In the genomic region with DNA sequence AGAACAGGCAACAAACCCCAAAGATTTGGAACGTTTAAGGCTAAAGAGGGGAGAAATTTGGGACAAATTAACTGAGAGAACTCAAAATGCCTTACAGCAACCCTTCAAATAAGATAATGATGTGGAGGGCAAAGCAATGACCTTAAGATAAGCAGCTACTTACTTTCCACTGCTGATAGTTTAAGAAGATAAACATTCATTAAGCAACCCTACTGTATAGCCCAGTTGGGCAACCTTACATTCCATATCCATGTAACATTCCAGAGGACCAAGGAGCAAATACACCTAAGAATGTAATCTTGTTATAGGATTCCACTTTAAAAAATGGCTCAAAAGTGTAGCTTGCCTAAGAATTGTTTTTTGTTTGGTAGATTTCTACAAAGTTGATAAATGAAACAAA, we compare ENCODE assay signal across 17 cellular contexts. TPM values are rescaled to one million over a fixed set of nuclear protein-coding genes. Genes with fewer than 3 reads are reported as not detected.
DNase-seq lines count a peak whose midpoint lies in the region; ATAC-seq, FAIRE-seq and TF ChIP-seq lines count a peak whose summit lies in the region.
"Had no signal": no experiment of that assay in that cellular context is flagged by ENCODE, and none has a peak within 500 bp of the region (broad histone marks: within the 10 kb centered on the region; RNA-seq: fewer than 3 reads in every experiment).

No MANE protein-coding gene starts in this region.

- H3K27ac Mint-ChIP-seq in GM23338: 0 out of 2 replicates have a peak overlapping the region, but pooled peaks have one; percentile 4
- H3K27ac Mint-ChIP-seq: activated CD4-positive, alpha-beta memory T cell treated with anti-CD3 and anti-CD28 coated beads for 36 hours; B cell had no signal

- H3K27ac ChIP-seq in GM23338 (ENCODE audit: low read depth) (peak overlapping the region; percentile 35; the same call in 1 of the 2 replicates), SK-N-MC (0 out of 2 replicates have a peak overlapping the region, but pooled peaks have one; percentile 8), endothelial cell of umbilical vein (ENCODE audit: insufficient read depth, low read depth, low read length) (no peak overlapping the region), trophoblast cell (ENCODE audit: low read depth, low read length) (peak overlapping the region; percentile 48), coronary artery (no peak overlapping the region)
- H3K27ac ChIP-seq: Peyer's patch had no signal

- no peak overlapping the region for H4K91ac ChIP-seq in trophoblast cell (ENCODE audit: low read depth, low read length)

- H3K9me2 ChIP-seq in GM23338 (ENCODE audit: insufficient read depth): no peaks in the 10 kb centered on the region

- H3K18ac ChIP-seq in trophoblast cell (ENCODE audit: low read length): no peak overlapping the region

- H2BK120ac ChIP-seq in trophoblast cell (ENCODE audit: insufficient read depth, low read length, poor library complexity): no peak overlapping the region

- FAIRE-seq in endothelial cell of umbilical vein (lab: Jason Lieb, UNC): peak; percentile 21
- FAIRE-seq: GM19239 had no signal

- H2AK5ac ChIP-seq in trophoblast cell (ENCODE audit: low read length): no peak overlapping the region

- CTCF ChIA-PET in endothelial cell of umbilical vein (lab: Charles Lee): no interaction called here

- TF ChIP-seq CTCF in GM23338 (conservative IDR thresholded peaks at IDR 0.05; ENCODE audit: low read depth in 2 of 2): no peak
- no peak for TF ChIP-seq CTCF in endothelial cell of umbilical vein (IDR thresholded peaks at IDR 0.05; ENCODE audit: extremely low read depth in 1 of 2, insufficient read depth in 1 of 2, low read depth in 1 of 2, low read length in 2 of 2)
- no peak for TF ChIP-seq CTCF in coronary artery (IDR thresholded peaks at IDR 0.05)

- H3K79me2 ChIP-seq in GM23338 (replicated peaks; ENCODE audit: insufficient read depth) (peaks cover 100% of the 10 kb centered on the region), endothelial cell of umbilical vein (ENCODE audit: control insufficient read depth, insufficient read depth, low read length) (peaks cover 95% of the 10 kb centered on the region), trophoblast cell (ENCODE audit: control insufficient read depth, insufficient read depth, low read length, poor library complexity) (peaks cover 4% of the 10 kb centered on the region)

- no peak overlapping the region for H3K4ac ChIP-seq in trophoblast cell (ENCODE audit: low read depth, low read length)

- ATAC-seq in GM23338 (no peak), GM18858 (IDR thresholded peaks at IDR 0.05; ENCODE audit: unreplicated experiment) (no peak)
- ATAC-seq: HCT116 had no signal

- POLR2A ChIA-PET in endothelial cell of umbilical vein (lab: Charles Lee): no interaction called here

- no peaks in the 10 kb centered on the region for H3K79me1 ChIP-seq in trophoblast cell (ENCODE audit: low read length)

- H3K9me1 ChIP-seq in endothelial cell of umbilical vein (replicated peaks; ENCODE audit: control insufficient read depth, extremely low read depth, insufficient read depth, low read length): no peaks in the 10 kb centered on the region

- no peaks in the 10 kb centered on the region; the same call in 1 of the 2 replicates for H3K4me1 ChIP-seq in GM23338 (ENCODE audit: insufficient read depth)
- H3K4me1 ChIP-seq in endothelial cell of umbilical vein (ENCODE audit: control insufficient read depth, extremely low read depth, insufficient read depth, low read length): no peaks in the 10 kb centered on the region
- peaks cover 0 to 11% of the 10 kb centered on the region in 2 experiments for H3K4me1 ChIP-seq in trophoblast cell (ENCODE audit: control insufficient read depth in 1 of 2, insufficient read depth in 2 of 2, low read length in 2 of 2)

- H3K9me3 ChIP-seq in SK-N-MC (ENCODE audit: low read depth, low read length): no peaks in the 10 kb centered on the region
- no peaks in the 10 kb centered on the region for H3K9me3 ChIP-seq in endothelial cell of umbilical vein (replicated peaks; ENCODE audit: control insufficient read depth, insufficient read depth, low read length)
- H3K9me3 ChIP-seq in trophoblast cell (ENCODE audit: insufficient read depth, low read depth, low read length): no peaks in the 10 kb centered on the region
- H3K9me3 ChIP-seq: Peyer's patch had no signal

- H2BK5ac ChIP-seq in trophoblast cell (ENCODE audit: low read depth, low read length, poor library complexity): no peak overlapping the region

- no peak overlapping the region for H3K4me3 ChIP-seq in GM23338
- H3K4me3 ChIP-seq in SK-N-MC: no peak overlapping the region
- H3K4me3 ChIP-seq in endothelial cell of umbilical vein (replicated peaks in 1 of 3; ENCODE audit: insufficient read depth in 1 of 3, low read depth in 1 of 3, low read length in 3 of 3): no peak overlapping the region
- no peak overlapping the region for H3K4me3 ChIP-seq in trophoblast cell (ENCODE audit: low read depth, low read length)
- no peak overlapping the region for H3K4me3 ChIP-seq in coronary artery
- H3K4me3 ChIP-seq: lung, Peyer's patch had no signal

- no peak overlapping the region for H4K12ac ChIP-seq in trophoblast cell (ENCODE audit: low read depth, low read length)

- dilution Hi-C loops in endothelial cell of umbilical vein (cut with MboI; ENCODE audit: extremely low pct_ligation_motif_present, low sequenced_read_pairs): no loop called here

- no peaks in the 10 kb centered on the region for H3K36me3 ChIP-seq in GM23338 (ENCODE audit: insufficient read depth)
- peaks cover 56% of the 10 kb centered on the region for H3K36me3 ChIP-seq in SK-N-MC (ENCODE audit: insufficient read depth, low read length)
- H3K36me3 ChIP-seq in endothelial cell of umbilical vein (ENCODE audit: control insufficient read depth in 2 of 2, extremely low read depth in 1 of 2, insufficient read depth in 2 of 2, low read length in 2 of 2): no peaks in the 10 kb centered on the region
- H3K36me3 ChIP-seq in trophoblast cell (ENCODE audit: control insufficient read depth in 1 of 2, insufficient read depth in 2 of 2, low read length in 2 of 2): peaks cover 7% of the 10 kb centered on the region in 2 experiments

- WGBS in trophoblast cell (ENCODE audit: extremely low coverage, insufficient coverage, insufficient read length): no CpG with 5 or more reads among the region's 1 CpG

- H3F3A ChIP-seq in GM23338 (replicated peaks; ENCODE audit: low read depth): no peaks in the 10 kb centered on the region

- intact Hi-C loops in endothelial cell of umbilical vein (cut with micrococcal nuclease): no loop called here

- H3K27me3 Mint-ChIP-seq in GM23338 (ENCODE audit: insufficient read depth, low read depth, poor library complexity): peaks cover 1% of the 10 kb centered on the region
- H3K27me3 Mint-ChIP-seq: activated CD4-positive, alpha-beta memory T cell treated with anti-CD3 and anti-CD28 coated beads for 36 hours; B cell; naive B cell had no signal

- no TSS peak for BruUV-seq in endothelial cell of umbilical vein (replicated peaks; lab: Mats Ljungman, UMichigan)

- H3K4me3 Mint-ChIP-seq in GM23338: no peak overlapping the region
- H3K4me3 Mint-ChIP-seq: activated CD4-positive, alpha-beta memory T cell treated with anti-CD3 and anti-CD28 coated beads for 36 hours; B cell; naive B cell had no signal

- no peak overlapping the region for H2BK12ac ChIP-seq in trophoblast cell (ENCODE audit: low read length)

- H4K20me1 ChIP-seq in GM23338 (replicated peaks; ENCODE audit: insufficient read depth) (peaks cover 80% of the 10 kb centered on the region), endothelial cell of umbilical vein (replicated peaks; ENCODE audit: control insufficient read depth, extremely low read depth, insufficient read depth, low read length) (no peaks in the 10 kb centered on the region)

- no peak overlapping the region for H3K23ac ChIP-seq in trophoblast cell (ENCODE audit: low read length)

- no peak for TF ChIP-seq POLR2A in endothelial cell of umbilical vein (IDR thresholded peaks at IDR 0.05; ENCODE audit: low read depth, low read length)

- peaks cover 25% of the 10 kb centered on the region for H3K4me1 Mint-ChIP-seq in GM23338

- DNase-seq in GM23338 (ENCODE audit: low spot score) (no peak), SK-N-MC (ENCODE audit: low read depth, low spot score) (no peak), endothelial cell of umbilical vein (ENCODE audit: low read depth, low spot score) (no peak), trophoblast cell (peak; percentile 52 to 91), coronary artery (ENCODE audit: low spot score) (no peak), NCI-H187 (lab: John Stamatoyannopoulos, UW) (no peak)
- DNase-seq: activated CD4-positive, alpha-beta memory T cell treated with anti-CD3 and anti-CD28 coated beads for 36 hours; activated T-cell treated with anti-CD3 and anti-CD28 coated beads, Interleukin-2, amount 50 U/mL, for 1 hour; naive B cell; Peyer's patch; stimulated activated CD8-positive, alpha-beta memory T cell treated with anti-CD3 and anti-CD28 coated beads, Interleukin-4, amount 100 ng/mL, for 48 hours had no signal

- H2AFZ ChIP-seq in GM23338 (no peak overlapping the region), endothelial cell of umbilical vein (ENCODE audit: low read depth, low read length) (no peak overlapping the region), trophoblast cell (ENCODE audit: insufficient read depth, low read length, poor library complexity) (no peak overlapping the region)

- H3K9ac ChIP-seq in SK-N-MC (ENCODE audit: insufficient read length) (no peak overlapping the region), endothelial cell of umbilical vein (replicated peaks; ENCODE audit: extremely low read depth, insufficient read depth, low read length) (no peak overlapping the region), trophoblast cell (ENCODE audit: low read length) (no peak overlapping the region)

- no peak overlapping the region for H3K4me2 ChIP-seq in GM23338
- H3K4me2 ChIP-seq in endothelial cell of umbilical vein (ENCODE audit: insufficient read depth, low read length): no peak overlapping the region
- peak overlapping the region; percentile 46 for H3K4me2 ChIP-seq in trophoblast cell (ENCODE audit: low read length)

- H4K8ac ChIP-seq in trophoblast cell (ENCODE audit: low read depth, low read length): no peak overlapping the region

- peaks cover 47% of the 10 kb centered on the region for H3K36me3 Mint-ChIP-seq in GM23338 (ENCODE audit: low read depth)
- H3K36me3 Mint-ChIP-seq: activated naive CD4-positive, alpha-beta T cell treated with anti-CD3 and anti-CD28 coated beads, Interleukin-2, amount 50 U/mL, for 72 hours; naive B cell had no signal

- no peak overlapping the region for H3K14ac ChIP-seq in trophoblast cell (ENCODE audit: low read length)

- H3K27me3 ChIP-seq in GM23338 (ENCODE audit: insufficient read depth) (no peaks in the 10 kb centered on the region), endothelial cell of umbilical vein (ENCODE audit: control insufficient read depth in 2 of 2, insufficient read depth in 2 of 2, low read length in 2 of 2) (no peaks in the 10 kb centered on the region), trophoblast cell (ENCODE audit: insufficient read depth, low read length) (no peaks in the 10 kb centered on the region)
- H3K27me3 ChIP-seq: Peyer's patch had no signal

- no peaks in the 10 kb centered on the region for H3K9me3 Mint-ChIP-seq in GM23338
- H3K9me3 Mint-ChIP-seq: activated CD4-positive, alpha-beta memory T cell treated with anti-CD3 and anti-CD28 coated beads for 36 hours; activated naive CD4-positive, alpha-beta T cell treated with anti-CD3 and anti-CD28 coated beads, Interleukin-2, amount 50 U/mL, for 72 hours; naive B cell had no signal

RNA-seq across cellular contexts. Expression of a gene that starts 14.8 kb away (rescaled TPM):
- 134 and 136 TPM in 2 replicates for total RNA-seq in GM23338 (2014; rRNA removed; shearing (Covaris generic))
- polyA plus RNA-seq in GM23338 (2016; fragmentation: Nextera tagmentation; extraction: Ambion mirVana) (56.7 and 68.9 TPM in 2 replicates), endothelial cell of umbilical vein (27.5 and 32.9 TPM in 2 replicates)
- 103 and 114 TPM in 2 replicates for total RNA-seq in endothelial cell of umbilical vein
- polyA plus RNA-seq in endothelial cell of umbilical vein (2011; cell fraction: cytosol; rRNA removed): 41.6 and 46.3 TPM in 2 replicates
- polyA plus RNA-seq in endothelial cell of umbilical vein (2011; cell fraction: nucleus; rRNA removed): 44.0 and 51.8 TPM in 2 replicates
- polyA plus RNA-seq in endothelial cell of umbilical vein (2012): 68.3 and 105 TPM in 2 replicates
- polyA minus RNA-seq in endothelial cell of umbilical vein: 46.4 and 54.1 TPM in 2 replicates
- polyA minus RNA-seq in endothelial cell of umbilical vein (2011; cell fraction: cytosol; rRNA and poly(A)+ RNA removed): 66.0 TPM
- 29.2 and 35.0 TPM in 2 replicates for polyA minus RNA-seq in endothelial cell of umbilical vein (2011; cell fraction: nucleus; rRNA and poly(A)+ RNA removed)
- polyA plus RNA-seq in trophoblast cell (2013): 165 and 167 TPM in 2 replicates

RNA-seq across cellular contexts. Expression of a gene that starts 47.0 kb away (rescaled TPM):
- 751 and 880 TPM in 2 replicates for total RNA-seq in GM23338 (2014; rRNA removed; shearing (Covaris generic))
- polyA plus RNA-seq in GM23338 (2016; fragmentation: Nextera tagmentation; extraction: Ambion mirVana): 302 and 313 TPM in 2 replicates
- 180 and 192 TPM in 2 replicates for total RNA-seq in endothelial cell of umbilical vein
- polyA plus RNA-seq in endothelial cell of umbilical vein: 62.7 and 99.6 TPM in 2 replicates
- 82.6 and 84.8 TPM in 2 replicates for polyA plus RNA-seq in endothelial cell of umbilical vein (2011; cell fraction: cytosol; rRNA removed)
- 150 and 190 TPM in 2 replicates for polyA plus RNA-seq in endothelial cell of umbilical vein (2011; cell fraction: nucleus; rRNA removed)
- 151 and 191 TPM in 2 replicates for polyA plus RNA-seq in endothelial cell of umbilical vein (2012)
- 211 and 258 TPM in 2 replicates for polyA minus RNA-seq in endothelial cell of umbilical vein
- polyA minus RNA-seq in endothelial cell of umbilical vein (2011; cell fraction: cytosol; rRNA and poly(A)+ RNA removed): 330 TPM
- 109 and 114 TPM in 2 replicates for polyA minus RNA-seq in endothelial cell of umbilical vein (2011; cell fraction: nucleus; rRNA and poly(A)+ RNA removed)
- polyA plus RNA-seq in trophoblast cell (2013): 109 and 112 TPM in 2 replicates

Comparison
In these comparisons a context has a peak if more than half of its experiments do, and no peak if none do; other contexts are left out.
1. DNase-seq: peak in trophoblast cell (2 of 2); none in GM23338 (single experiment), SK-N-MC (single experiment), endothelial cell of umbilical vein (single experiment), coronary artery (single experiment) and NCI-H187 (0 of 2).
2. H3K27ac ChIP-seq: peak in GM23338 (single experiment), SK-N-MC (single experiment) and trophoblast cell (single experiment); none in endothelial cell of umbilical vein (single experiment) and coronary artery (0 of 2).